20 cellular contexts compared by ENCODE assay signal in the genomic region with DNA sequence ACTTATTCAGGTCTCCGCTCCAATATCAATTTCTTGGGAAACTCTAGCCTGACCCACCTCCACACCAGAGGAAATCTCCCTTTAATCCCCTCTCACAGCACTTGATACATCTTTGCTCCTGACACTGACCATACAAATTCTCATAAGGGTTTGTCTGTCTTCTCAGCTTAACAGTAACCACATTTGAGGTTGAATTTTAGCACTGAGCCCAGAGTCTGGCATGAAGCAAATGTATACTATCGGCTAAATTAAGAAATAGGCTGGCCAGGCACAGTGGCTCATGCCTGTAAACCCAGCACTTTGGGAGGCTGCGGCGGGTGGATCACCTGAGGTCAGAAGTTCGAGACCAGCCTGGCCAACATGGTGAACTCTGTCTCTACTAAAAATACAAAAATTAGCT. TPM values are rescaled to one million over a fixed set of nuclear protein-coding genes. Genes with fewer than 3 reads are reported as not detected.
A peak's percentile ranks its signal among the peaks of the same experiment; 100 is the strongest.
DNase-seq lines count a peak whose midpoint lies in the region; ATAC-seq and TF ChIP-seq lines count a peak whose summit lies in the region.
"Had no signal": no experiment of that assay in that cellular context is flagged by ENCODE, and none has a peak within 500 bp of the region (broad histone marks: within the 10 kb centered on the region; RNA-seq: fewer than 3 reads in every experiment).

No MANE protein-coding gene starts in this region.

- H3K36me3 ChIP-seq in breast epithelium: peaks cover 4% of the 10 kb centered on the region
- H3K36me3 ChIP-seq in mammary epithelial cell (ENCODE audit: insufficient read depth, low read length): peaks cover 29% of the 10 kb centered on the region

- in situ Hi-C loops in mammary epithelial cell (cut with MboI; ENCODE audit: low sequenced_read_pairs in 2 of 2): no loop called here

- H3K27ac ChIP-seq in breast epithelium (peak overlapping the region; percentile 65 to 73), mammary epithelial cell (ENCODE audit: insufficient read depth, low read depth, low read length) (no peak overlapping the region), caudate nucleus (ENCODE audit: low read depth, low read length) (peak overlapping the region; percentile 81), temporal lobe (ENCODE audit: low read depth, low read length) (peak overlapping the region; percentile 87), RWPE1 (no peak overlapping the region)
- H3K27ac ChIP-seq: 22Rv1, Peyer's patch had no signal

- no peak for TF ChIP-seq POLR2A in breast epithelium (IDR thresholded peaks at IDR 0.05)

- WGBS in mammary epithelial cell (ENCODE audit: low coverage, missing lambda C conversion rate): 97% methylated on average over 4 of the region's 5 CpGs

- POLR2A ChIA-PET in RWPE1 (lab: Yijun Ruan, JAX; ENCODE audit: low non-redundant PET): no interaction called here

- CTCF ChIA-PET in mammary epithelial cell (lab: Charles Lee; ENCODE audit: low non-redundant PET) (no interaction called here), RWPE1 (lab: Yijun Ruan, JAX) (no interaction called here)

- BruUV-seq in mammary epithelial cell (replicated peaks; lab: Mats Ljungman, UMichigan): no TSS peak

- peaks cover 37% of the 10 kb centered on the region for H3K79me2 ChIP-seq in mammary epithelial cell (ENCODE audit: insufficient read depth, low read length)

- H3K4me3 ChIP-seq in breast epithelium (no peak overlapping the region), mammary epithelial cell (replicated peaks in 1 of 3; ENCODE audit: insufficient read depth in 1 of 3, low read depth in 2 of 3, low read length in 3 of 3) (no peak overlapping the region)
- H3K4me3 ChIP-seq: MG63, Peyer's patch had no signal

- intact Hi-C loops in breast epithelium (cut with DNase I; ENCODE audit: low total_unique reads): no loop called here
- intact Hi-C loops in mammary epithelial cell (cut with micrococcal nuclease): no loop called here

- H3K27me3 ChIP-seq in breast epithelium (no peaks in the 10 kb centered on the region), mammary epithelial cell (ENCODE audit: insufficient read depth, low read length) (no peaks in the 10 kb centered on the region)
- H3K27me3 ChIP-seq: MG63, Peyer's patch had no signal

- DNase-seq in breast epithelium (ENCODE audit: low spot score in 2 of 2): no peak
- DNase-seq in mammary epithelial cell: no peak
- DNase-seq in caudate nucleus (lab: John Stamatoyannopoulos, UW): no peak
- DNase-seq in myocyte (ENCODE audit: low read depth): peak; percentile 91
- no peak for DNase-seq in NCI-H2081 (lab: John Stamatoyannopoulos, UW)
- no peak for DNase-seq in RWPE1 (ENCODE audit: low spot score)
- DNase-seq: CD8-positive, alpha-beta memory T cell; DMS79 treated with DMSO at 0.1 percent for 48 hours; GOT3; Karpas-422; MG63; NCI-H1092; NCI-H146; NCI-H510A treated with DMSO at 0.1 percent for 48 hours; NCI-H82; Peyer's patch; Right ventricle myocardium superior had no signal

- ATAC-seq in GM21825 (IDR thresholded peaks at IDR 0.05; ENCODE audit: unreplicated experiment): no peak

- no peak for TF ChIP-seq CTCF in breast epithelium (IDR thresholded peaks at IDR 0.05)
- TF ChIP-seq CTCF in mammary epithelial cell (conservative IDR thresholded peaks at IDR 0.05 in 1 of 2, IDR thresholded peaks at IDR 0.05 in 1 of 2; ENCODE audit: extremely low read depth in 1 of 2, insufficient read depth in 1 of 2, low read depth in 1 of 2, low read length in 2 of 2): no peak
- TF ChIP-seq CTCF in RWPE1 (conservative IDR thresholded peaks at IDR 0.05; ENCODE audit: low read depth): no peak

- H3K4me1 ChIP-seq in breast epithelium (peaks cover 0 to 6% of the 10 kb centered on the region in 2 donors), mammary epithelial cell (ENCODE audit: insufficient read depth, low read length) (peaks cover 6% of the 10 kb centered on the region)

- no peak overlapping the region for H3K4me2 ChIP-seq in mammary epithelial cell (ENCODE audit: insufficient read depth, low read depth, low read length)

- H3K9ac ChIP-seq in mammary epithelial cell (ENCODE audit: insufficient read depth, low read length): no peak overlapping the region

- H3K9me3 ChIP-seq in breast epithelium (no peaks in the 10 kb centered on the region), mammary epithelial cell (replicated peaks; ENCODE audit: insufficient read depth, low read length) (no peaks in the 10 kb centered on the region)
- H3K9me3 ChIP-seq: MG63, Peyer's patch had no signal

- no peaks in the 10 kb centered on the region for H4K20me1 ChIP-seq in mammary epithelial cell (ENCODE audit: insufficient read depth, low read length)

- no peak overlapping the region for H2AFZ ChIP-seq in mammary epithelial cell (ENCODE audit: low read depth, low read length)

- dilution Hi-C loops in mammary epithelial cell (cut with HindIII; ENCODE audit: low sequenced_read_pairs): no loop called here

RNA-seq across cellular contexts. Expression of a gene that starts 9.7 kb away (rescaled TPM):
- total RNA-seq in breast epithelium: 10 to 100 TPM; 44.5 to 77.4 (median 60.6) TPM
- 10 to 100 TPM; 31.8 to 43.5 TPM for total RNA-seq in mammary epithelial cell
- polyA plus RNA-seq in mammary epithelial cell: 19.8 TPM
- polyA minus RNA-seq in mammary epithelial cell: 33.3 TPM
- 66.6 and 74.6 TPM in 2 replicates for total RNA-seq in myocyte
- 43.9 TPM for polyA plus RNA-seq in myocyte (2012)
- 29.0 TPM for total RNA-seq in temporal lobe

Comparison
In these comparisons a context has a peak if more than half of its experiments do, and no peak if none do; other contexts are left out.
1. H3K27ac ChIP-seq: peak in breast epithelium (2 of 2), caudate nucleus (single experiment) and temporal lobe (single experiment); none in mammary epithelial cell (single experiment) and RWPE1 (single experiment).